Comparison of ENCODE assay signal across 1 cellular context in genomic region chr11:67996051-67996450, GRCh38.
TF ChIP-seq lines count a peak whose summit lies in the region.

No MANE protein-coding gene starts in this region.

TF ChIP-seq in HCT116, 20 proteins besides CTCF, POLR2A, EP300 and RAD21 (continued from another document):
- TF ChIP-seq ZBTB33 (IDR thresholded peaks at IDR 0.05; ENCODE audit: extremely low read depth, insufficient replicate concordance, low read length) = no peak
- no peak for TF ChIP-seq SIN3A (IDR thresholded peaks at IDR 0.05; ENCODE audit: low read depth)
- TF ChIP-seq EGR1 (IDR thresholded peaks at IDR 0.05; ENCODE audit: low read depth) = no peak
- no peak for TF ChIP-seq ELF1 (IDR thresholded peaks at IDR 0.05; ENCODE audit: borderline replicate concordance, low read depth)
- TF ChIP-seq ATF3 (IDR thresholded peaks at IDR 0.05) = no peak
